24 cellular contexts compared by ENCODE assay signal in genomic region chr21:29289317-29289716, GRCh38.
"Had no signal": no experiment of that assay in that cellular context is flagged by ENCODE, and none has a peak within 500 bp of the region (broad histone marks: within the 10 kb centered on the region; RNA-seq: fewer than 3 reads in every experiment).

No MANE protein-coding gene starts in this region.

- H3K4me3 ChIP-seq: cardiac muscle cell, SJSA1 had no signal

- ATAC-seq: activated T-helper 17 cell treated with anti-CD3 and anti-CD28 coated beads, Interleukin-2, amount 50 U/mL, for 72 hours; Panc1 had no signal

- DNase-seq: activated CD4-positive, alpha-beta memory T cell treated with anti-CD3 and anti-CD28 coated beads for 36 hours; activated CD4-positive, alpha-beta T cell treated with anti-CD3 and anti-CD28 coated beads, Interleukin-2, amount 10 ng/mL, durations not matched to agents 7 days and 5 days; activated CD4-positive, CD25-positive, alpha-beta regulatory T cell; activated CD8-positive, alpha-beta memory T cell treated with anti-CD3 and anti-CD28 coated beads for 24 hours; activated gamma-delta T cell; activated naive CD4-positive, alpha-beta T cell treated with anti-CD3 and anti-CD28 coated beads for 36 hours; activated T-cell treated with anti-CD3 and anti-CD28 coated beads, Interleukin-2, amount 50 U/mL, for 48 hours; amygdala; brain microvascular endothelial cell; NCI-H1092; NCI-H1417 treated with DMSO at 0.1 percent for 48 hours; NCI-H1694; NCI-H2029; NCI-H2107; NCI-H2171 treated with DMSO at 0.1 percent for 48 hours; NCI-H345; NCI-H510A; NCI-H526 treated with DMSO at 0.1 percent for 48 hours; NCI-H82; SHP77 had no signal
